ENCODE assay signal across 24 cellular contexts in genomic region chr12:39499296-39499695, GRCh38. TPM values are rescaled to one million over a fixed set of nuclear protein-coding genes. Genes with fewer than 3 reads are reported as not detected.
A peak's percentile ranks its signal among the peaks of the same experiment; 100 is the strongest.
DNase-seq lines count a peak whose midpoint lies in the region; ATAC-seq, FAIRE-seq and TF ChIP-seq lines count a peak whose summit lies in the region.
"Had no signal": no experiment of that assay in that cellular context is flagged by ENCODE, and none has a peak within 500 bp of the region (broad histone marks: within the 10 kb centered on the region; RNA-seq: fewer than 3 reads in every experiment).

No MANE protein-coding gene starts in this region.

- TF ChIP-seq RAD21 in K562 (CRISPR knock-in tag; conservative IDR thresholded peaks at IDR 0.05 in 1 of 2, IDR thresholded peaks at IDR 0.05 in 1 of 2): no peak

- TF ChIP-seq CTCF in K562 (IDR thresholded peaks at IDR 0.05 in 2 of 3, conservative IDR thresholded peaks at IDR 0.05 in 1 of 3; ENCODE audit: insufficient read depth in 2 of 3, low read depth in 1 of 3, low read length in 3 of 3) (no peak), epithelial cell of esophagus (IDR thresholded peaks at IDR 0.05; ENCODE audit: insufficient read depth, low read depth, low read length, missing control alignments) (no peak), keratinocyte (optimal IDR thresholded peaks at IDR 0.05 in 1 of 3, IDR thresholded peaks at IDR 0.05 in 1 of 3, conservative IDR thresholded peaks at IDR 0.05 in 1 of 3; ENCODE audit: extremely low read depth in 1 of 3, insufficient read depth in 2 of 3, low read length in 3 of 3) (no peak), prostate gland (IDR thresholded peaks at IDR 0.05) (no peak), smooth muscle cell (IDR thresholded peaks at IDR 0.05; ENCODE audit: borderline replicate concordance, insufficient read depth, poor library complexity, severe bottlenecking) (no peak)

- H3K4me3 ChIP-seq in K562: no peak overlapping the region
- no peak overlapping the region for H3K4me3 ChIP-seq in epithelial cell of esophagus (ENCODE audit: low read length)
- no peak overlapping the region for H3K4me3 ChIP-seq in keratinocyte (ENCODE audit: control insufficient read depth in 2 of 3, extremely low read depth in 1 of 3, insufficient read depth in 2 of 3, low read depth in 1 of 3, low read length in 3 of 3)
- no peak overlapping the region for H3K4me3 ChIP-seq in GM23248
- no peak overlapping the region for H3K4me3 ChIP-seq in prostate gland
- H3K4me3 ChIP-seq in smooth muscle cell: no peak overlapping the region
- H3K4me3 ChIP-seq: SJSA1 had no signal

- POLR2A ChIA-PET in K562 (lab: Yijun Ruan, JAX): no interaction called here

- H3K27ac ChIP-seq in K562 (ENCODE audit: extremely low read depth, low read depth, low read length) (no peak overlapping the region), keratinocyte (ENCODE audit: control insufficient read depth, insufficient read depth, low read length) (no peak overlapping the region), GM23248 (no peak overlapping the region), prostate gland (no peak overlapping the region), smooth muscle cell (ENCODE audit: low read depth) (no peak overlapping the region)
- H3K27ac ChIP-seq: HL-60, SJSA1 had no signal

- H3K9me1 ChIP-seq in K562 (ENCODE audit: control insufficient read depth, insufficient read depth, low read length) (no peaks in the 10 kb centered on the region), keratinocyte (ENCODE audit: control insufficient read depth, extremely low read depth, insufficient read depth, low read length) (no peaks in the 10 kb centered on the region)

- H3K4me2 ChIP-seq in K562 (ENCODE audit: insufficient read depth, low read length): no peak overlapping the region
- no peak overlapping the region for H3K4me2 ChIP-seq in keratinocyte (ENCODE audit: control insufficient read depth, extremely low read depth, insufficient read depth, low read depth, low read length)
- H3K4me2 ChIP-seq in GM23248 (ENCODE audit: unreplicated experiment): no peak overlapping the region
- H3K4me2 ChIP-seq in smooth muscle cell: no peak overlapping the region

- FAIRE-seq in K562 (lab: Jason Lieb, UNC) (no peak), keratinocyte (lab: Jason Lieb, UNC) (peak; percentile 75)
- FAIRE-seq: GM12891 had no signal

- no TSS peak for BruUV-seq in K562 (replicated peaks; lab: Mats Ljungman, UMichigan)

- CTCF ChIA-PET in K562 (lab: Yijun Ruan, JAX; ENCODE audit: low intra/inter-chr PET ratio): no interaction called here

- H4K20me1 ChIP-seq in K562 (replicated peaks; ENCODE audit: control insufficient read depth, insufficient read depth, low read length) (no peaks in the 10 kb centered on the region), keratinocyte (ENCODE audit: control insufficient read depth, extremely low read depth, insufficient read depth, low read length) (no peaks in the 10 kb centered on the region), GM23248 (ENCODE audit: insufficient read depth) (no peaks in the 10 kb centered on the region), smooth muscle cell (ENCODE audit: low read depth) (no peaks in the 10 kb centered on the region)

- H3K4me1 ChIP-seq in K562 (replicated peaks in 1 of 2; ENCODE audit: control insufficient read depth in 2 of 2, insufficient read depth in 2 of 2, low read length in 2 of 2) (peaks cover 0 to 5% of the 10 kb centered on the region in 2 experiments; a peak in 1 of 5 replicates), keratinocyte (ENCODE audit: control insufficient read depth, extremely low read depth, insufficient read depth, low read length) (peaks cover 25% of the 10 kb centered on the region), GM23248 (ENCODE audit: insufficient read depth) (no peaks in the 10 kb centered on the region), prostate gland (replicated peaks) (no peaks in the 10 kb centered on the region), smooth muscle cell (ENCODE audit: low read depth) (no peaks in the 10 kb centered on the region)
- H3K4me1 ChIP-seq: SJSA1 had no signal

- H3F3A ChIP-seq in GM23248 (ENCODE audit: insufficient read depth) (no peaks in the 10 kb centered on the region), smooth muscle cell (ENCODE audit: low read depth) (no peaks in the 10 kb centered on the region)

- in situ Hi-C loops in K562 (cut with MboI): no loop called here
- in situ Hi-C loops in GM23248 (cut with MboI): no loop called here

- H3K79me2 ChIP-seq in K562 (ENCODE audit: control insufficient read depth, insufficient read depth, low read length) (no peaks in the 10 kb centered on the region), keratinocyte (ENCODE audit: control insufficient read depth, insufficient read depth, low read length) (no peaks in the 10 kb centered on the region), GM23248 (ENCODE audit: insufficient read depth) (no peaks in the 10 kb centered on the region), smooth muscle cell (ENCODE audit: low read depth) (no peaks in the 10 kb centered on the region)

- ATAC-seq in K562: peak; percentile 68
- ATAC-seq: PC-3, Right ventricle myocardium inferior had no signal

- H3K36me3 ChIP-seq in K562 (ENCODE audit: control insufficient read depth, insufficient read depth, low read length): no peaks in the 10 kb centered on the region
- H3K36me3 ChIP-seq in keratinocyte (ENCODE audit: control insufficient read depth in 2 of 2, extremely low read depth in 1 of 2, insufficient read depth in 2 of 2, low read length in 2 of 2): no peaks in the 10 kb centered on the region
- no peaks in the 10 kb centered on the region for H3K36me3 ChIP-seq in GM23248 (ENCODE audit: low read depth)
- H3K36me3 ChIP-seq in prostate gland: no peaks in the 10 kb centered on the region
- no peaks in the 10 kb centered on the region for H3K36me3 ChIP-seq in smooth muscle cell (ENCODE audit: low read depth)
- H3K36me3 ChIP-seq: SJSA1 had no signal

- H2AFZ ChIP-seq in K562 (ENCODE audit: low read depth, low read length): peak overlapping the region; percentile 66; the same call in 1 of the 2 replicates
- no peak overlapping the region for H2AFZ ChIP-seq in keratinocyte (ENCODE audit: control insufficient read depth, low read length)
- no peak overlapping the region for H2AFZ ChIP-seq in GM23248
- H2AFZ ChIP-seq in smooth muscle cell (ENCODE audit: low read depth): no peak overlapping the region

- TF ChIP-seq EP300 in K562 (IDR thresholded peaks at IDR 0.05; ENCODE audit: low read length): peak; percentile 34; the same call in 1 of the 2 replicates

- 0% methylated on average over 2 of the region's 2 CpGs for WGBS in K562 (ENCODE audit: insufficient coverage, low coverage, missing lambda C conversion rate)
- WGBS in GM23248 (ENCODE audit: low coverage in 1 of 2, low lambda C conversion rate in 2 of 2, missing lambda C conversion rate in 2 of 2), 2 experiments: 4 to 5% methylated on average over 2 of the region's 2 CpGs
- 73% methylated on average over 2 of the region's 2 CpGs for WGBS in prostate gland
- WGBS in smooth muscle cell (ENCODE audit: low lambda C conversion rate): 74% methylated on average over 2 of the region's 2 CpGs

- H3K27me3 ChIP-seq in K562 (ENCODE audit: control insufficient read depth in 2 of 2, insufficient read depth in 2 of 2, low read length in 2 of 2): no peaks in the 10 kb centered on the region
- H3K27me3 ChIP-seq in keratinocyte (ENCODE audit: control insufficient read depth, extremely low read depth, insufficient read depth, low read length): no peaks in the 10 kb centered on the region
- no peaks in the 10 kb centered on the region for H3K27me3 ChIP-seq in GM23248 (replicated peaks; ENCODE audit: insufficient read depth)
- H3K27me3 ChIP-seq in prostate gland (replicated peaks; ENCODE audit: insufficient read depth): no peaks in the 10 kb centered on the region
- H3K27me3 ChIP-seq in smooth muscle cell (ENCODE audit: low read depth): no peaks in the 10 kb centered on the region
- H3K27me3 ChIP-seq: SJSA1 had no signal

- no peaks in the 10 kb centered on the region for H3K9me2 ChIP-seq in GM23248 (ENCODE audit: insufficient read depth)

- intact Hi-C loops in K562 (cut with micrococcal nuclease): no loop called here
- intact Hi-C loops in prostate gland (cut with DNase I): no loop called here

- no peak overlapping the region for H3K9ac ChIP-seq in K562 (ENCODE audit: insufficient read depth in 1 of 2, low read depth in 2 of 2, low read length in 2 of 2)
- H3K9ac ChIP-seq in keratinocyte (ENCODE audit: control insufficient read depth, extremely low read depth, insufficient read depth, low read length): no peak overlapping the region
- no peak overlapping the region for H3K9ac ChIP-seq in GM23248
- H3K9ac ChIP-seq in smooth muscle cell (ENCODE audit: low read depth): no peak overlapping the region

- H3K9me3 ChIP-seq in K562 (replicated peaks; ENCODE audit: control insufficient read depth, insufficient read depth, low read depth, low read length) (no peaks in the 10 kb centered on the region), keratinocyte (ENCODE audit: control insufficient read depth, low read depth, low read length) (no peaks in the 10 kb centered on the region), GM23248 (ENCODE audit: low read depth) (no peaks in the 10 kb centered on the region), prostate gland (no peaks in the 10 kb centered on the region), smooth muscle cell (replicated peaks; ENCODE audit: low read depth) (no peaks in the 10 kb centered on the region)
- H3K9me3 ChIP-seq: SJSA1 had no signal

- dilution Hi-C loops in keratinocyte (cut with MboI; ENCODE audit: extremely low pct_ligation_motif_present, low sequenced_read_pairs): no loop called here

- no peak for TF ChIP-seq POLR2A in K562 (conservative IDR thresholded peaks at IDR 0.05)
- no peak for TF ChIP-seq POLR2A in prostate gland (IDR thresholded peaks at IDR 0.05)

- peak; percentile 36 for DNase-seq in NCI-H226
- peak in 1 of 4 experiments; percentile 62 for DNase-seq in K562 (ENCODE audit: extremely low read depth in 1 of 4, low spot score in 3 of 4)
- peak; percentile 88 for DNase-seq in epithelial cell of esophagus (ENCODE audit: low read depth)
- DNase-seq in keratinocyte (ENCODE audit: low read depth, low spot score): peak; percentile 23
- DNase-seq in GM23248: no peak
- DNase-seq in prostate gland (ENCODE audit: low spot score): no peak
- DNase-seq in smooth muscle cell (lab: John Stamatoyannopoulos, UW; ENCODE audit: unreplicated experiment): no peak
- DNase-seq: Calu3, DMS79 treated with DMSO at 0.1 percent for 48 hours, GF-D8, Kasumi-1, MV-4-11, NCI-H1105, NCI-H146, NCI-H1930, NCI-H2107, NCI-H446, NCI-H524 treated with DMSO at 0.1 percent for 48 hours, NCI-H774, PC-3 had no signal

RNA-seq across cellular contexts. Expression of gene KIF21A, which starts 56.4 kb away (rescaled TPM):
- total RNA-seq in K562 (2011; cell fraction: chromatin; rRNA removed; ENCODE audit: low replicate concordance): 18.6 and 112 TPM in 2 replicates
- 10.0 and 16.8 TPM in 2 replicates for total RNA-seq in K562 (2011; cell fraction: nucleolus; rRNA removed)
- total RNA-seq in K562 (2011; cell fraction: nucleoplasm; rRNA removed): 38.6 and 55.0 TPM in 2 replicates
- total RNA-seq in K562 (2014; rRNA removed) (27.2 and 30.3 TPM in 2 replicates), K562 (2014; rRNA removed; fragmentation: Illumina TruSeq; extraction: Trizol) (45.0 and 53.9 TPM in 2 replicates), K562 (2015; rRNA removed; fragmentation: Illumina TruSeq; extraction: Trizol) (40.9 and 41.1 TPM in 2 replicates), K562 (2021) (27.7 and 30.4 TPM in 2 replicates), prostate gland (10 to 100 TPM; 36.2 to 57.9 TPM), smooth muscle cell (28.8 and 29.7 TPM in 2 replicates)
- polyA plus RNA-seq in K562 (2011; rRNA removed) (16.2 and 30.1 TPM in 2 replicates), K562 (2014; fragmentation: Illumina TruSeq; extraction: Trizol) (27.1 and 34.8 TPM in 2 replicates), K562 (2014; fragmentation: Nextera tagmentation; extraction: Ambion mirVana) (10 to 100 TPM; 17.7 to 18.8 TPM), K562 (2014; rRNA removed) (18.3 and 19.3 TPM in 2 replicates), keratinocyte (17.2 to 27.5 TPM (median 21.1 TPM) in 3 replicates), GM23248 (2016; fragmentation: Nextera tagmentation; extraction: Ambion mirVana) (1.1 and 1.4 TPM in 2 replicates), smooth muscle cell (9.2 and 11.5 TPM in 2 replicates)
- 4.8 and 6.8 TPM in 2 replicates for polyA plus RNA-seq in K562 (2011; cell fraction: cytosol; rRNA removed)
- 11.8 and 13.0 TPM in 2 replicates for polyA plus RNA-seq in K562 (2011; cell fraction: nucleus; rRNA removed)
- polyA plus RNA-seq in K562 (2012): 15.4 and 20.4 TPM in 2 replicates
- 71.3 and 107 TPM in 2 replicates for polyA minus RNA-seq in K562 (2011; rRNA and poly(A)+ RNA removed)
- polyA minus RNA-seq in K562 (2011; cell fraction: cytosol; rRNA and poly(A)+ RNA removed): 13.3 and 26.8 TPM in 2 replicates
- polyA minus RNA-seq in K562 (2011; cell fraction: nucleus; rRNA and poly(A)+ RNA removed): 53.9 and 58.5 TPM in 2 replicates
- polyA plus RNA-seq in keratinocyte (2011; ENCODE audit: low read depth): 45.3 TPM
- 11.9 and 20.9 TPM in 2 replicates for polyA plus RNA-seq in keratinocyte (2011; cell fraction: cytosol; rRNA removed)
- polyA plus RNA-seq in keratinocyte (2011; cell fraction: nucleus; rRNA removed): 25.6 and 35.9 TPM in 2 replicates
- 18.3 and 23.1 TPM in 2 replicates for polyA plus RNA-seq in keratinocyte (2012; ENCODE audit: low replicate concordance)
- 10.2 to 56.7 TPM (median 27.9 TPM) in 3 replicates for polyA minus RNA-seq in keratinocyte
- 10.6 TPM for polyA minus RNA-seq in keratinocyte (2011; cell fraction: cytosol; rRNA and poly(A)+ RNA removed)
- polyA minus RNA-seq in keratinocyte (2011; cell fraction: nucleus; rRNA and poly(A)+ RNA removed): 40.2 and 76.2 TPM in 2 replicates
- total RNA-seq in GM23248 (2014; rRNA removed; shearing (Covaris generic)): 2.4 and 3.7 TPM in 2 replicates

Comparison
In these comparisons a context has a peak if more than half of its experiments do, and no peak if none do; other contexts are left out.
1. DNase-seq: peak in NCI-H226 (single experiment), epithelial cell of esophagus (single experiment) and keratinocyte (single experiment); none in GM23248 (single experiment), prostate gland (single experiment) and smooth muscle cell (single experiment).